ENCODE assay signal across 3 cellular contexts in genomic region chr12:95735728-95736127, GRCh38. TPM values are rescaled to one million over a fixed set of nuclear protein-coding genes. Genes with fewer than 3 reads are reported as not detected.
"Had no signal": no experiment of that assay in that cellular context is flagged by ENCODE, and none has a peak within 500 bp of the region (broad histone marks: within the 10 kb centered on the region; RNA-seq: fewer than 3 reads in every experiment).

No MANE protein-coding gene starts in this region.

RNA-seq across cellular contexts. Expression of gene NTN4, which starts 54.8 kb away (rescaled TPM):
- total RNA-seq: natural killer cell treated with Interleukin-12 subunit alpha and Interleukin-12 subunit beta and Interleukin-15 and Interleukin-18, amount 100 ng/mL, for 72 hours had no signal
- polyA plus RNA-seq: naive thymus-derived CD4-positive, alpha-beta T cell; smooth muscle cell had no signal
